In genomic region chr20:48648482-48649051, GRCh38 we compare ENCODE assay signal across 16 cellular contexts.
DNase-seq lines count a peak whose midpoint lies in the region; ATAC-seq lines count a peak whose summit lies in the region.
"Had no signal": no experiment of that assay in that cellular context is flagged by ENCODE, and none has a peak within 500 bp of the region (broad histone marks: within the 10 kb centered on the region; RNA-seq: fewer than 3 reads in every experiment).

No MANE protein-coding gene starts in this region.

- H3K4me1 ChIP-seq in BLaER1 = peaks cover 9% of the 10 kb centered on the region; the same call in 1 of the 2 replicates
- H3K4me1 ChIP-seq: left lung had no signal

- H3K4me3 ChIP-seq in BLaER1 = no peak overlapping the region
- H3K4me3 ChIP-seq: left lung had no signal

- H3K4me2 ChIP-seq in BLaER1 = peak overlapping the region; percentile 7; the same call in 1 of the 2 replicates

- no peaks in the 10 kb centered on the region for H3K27me3 ChIP-seq in BLaER1
- H3K27me3 ChIP-seq: left lung had no signal

- no peak overlapping the region for H3K9ac ChIP-seq in BLaER1

- no peaks in the 10 kb centered on the region for H3K9me3 ChIP-seq in BLaER1
- H3K9me3 ChIP-seq: left lung had no signal

- ATAC-seq in left ventricle myocardium superior (peak; percentile 85), HG03025 (IDR thresholded peaks at IDR 0.05; ENCODE audit: low FRiP score, unreplicated experiment) (no peak), GM18502 (IDR thresholded peaks at IDR 0.05; ENCODE audit: poor library complexity, unreplicated experiment) (no peak)
- ATAC-seq: activated CD4-positive, alpha-beta T cell treated with anti-CD3 and anti-CD28 coated beads for 36 hours; activated T-cell treated with anti-CD3 and anti-CD28 coated beads, Interleukin-2, amount 50 U/mL, for 4 hours; left lung; stimulated activated naive CD8-positive, alpha-beta T cell treated with anti-CD3 and anti-CD28 coated beads, Interleukin-15, Interleukin-2, amounts not matched to agents 100 U/mL and 50 U/mL, for 24 hours had no signal

- intact Hi-C loops in left ventricle myocardium superior (cut with micrococcal nuclease) = no loop called here

- H4K20me1 ChIP-seq in BLaER1 = no peaks in the 10 kb centered on the region

- H3K27ac ChIP-seq in BLaER1 = no peak overlapping the region
- H3K27ac ChIP-seq: left lung had no signal

- peaks cover 58% of the 10 kb centered on the region for H3K36me3 ChIP-seq in BLaER1

- DNase-seq in DMS79 (lab: John Stamatoyannopoulos, UW) (peak; percentile 72), NCI-H510A treated with DMSO at 0.1 percent for 48 hours (lab: John Stamatoyannopoulos, UW) (peak; percentile 92), left ventricle myocardium superior (peak; percentile 79), AG08395 (ENCODE audit: low spot score) (no peak), dedifferentiated amniotic fluid mesenchymal stem cell (ENCODE audit: extremely low spot score) (no peak)
- DNase-seq: activated CD4-positive, alpha-beta T cell treated with anti-CD3 and anti-CD28 coated beads for 36 hours; activated T-cell treated with anti-CD3 and anti-CD28 coated beads, Interleukin-2, amount 50 U/mL, for 4 hours; foreskin fibroblast; NCI-H2029; SHP77 treated with DMSO at 0.1 percent for 48 hours; stimulated activated naive CD8-positive, alpha-beta T cell treated with anti-CD3 and anti-CD28 coated beads, Interleukin-15, Interleukin-2, amounts not matched to agents 100 U/mL and 50 U/mL, for 24 hours; T-helper 9 cell had no signal

Comparison
In these comparisons a context has a peak if more than half of its experiments do, and no peak if none do; other contexts are left out.
1. DNase-seq: peak in DMS79 (single experiment), NCI-H510A treated with DMSO at 0.1 percent for 48 hours (single experiment) and left ventricle myocardium superior (single experiment); none in AG08395 (single experiment) and dedifferentiated amniotic fluid mesenchymal stem cell (single experiment).